9 cellular contexts compared by ENCODE assay signal in genomic region chr17:68601565-68602266, GRCh38. TPM values are rescaled to one million over a fixed set of nuclear protein-coding genes. Genes with fewer than 3 reads are reported as not detected.
DNase-seq lines count a peak whose midpoint lies in the region; ATAC-seq, FAIRE-seq and TF ChIP-seq lines count a peak whose summit lies in the region.
"Had no signal": no experiment of that assay in that cellular context is flagged by ENCODE, and none has a peak within 500 bp of the region (broad histone marks: within the 10 kb centered on the region; RNA-seq: fewer than 3 reads in every experiment).

No MANE protein-coding gene starts in this region.

- H3K9ac ChIP-seq in HepG2 (ENCODE audit: insufficient read depth, low read depth, low read length): peak overlapping the region; percentile 74; the same call in 1 of the 2 replicates

- CTCF ChIA-PET in HepG2 (lab: Yijun Ruan, JAX; ENCODE audit: low intra/inter-chr PET ratio, low total read pairs): no interaction called here

- H3K4me2 ChIP-seq in HepG2 (ENCODE audit: low read depth, low read length): peak overlapping the region; percentile 79

- H3K4me3 Mint-ChIP-seq in stimulated activated naive CD8-positive, alpha-beta T cell treated with anti-CD3 and anti-CD28 coated beads, Interleukin-15, amount 100 ng/mL, for 72 hours: peak overlapping the region; percentile 46 to 58

- H3K9me3 ChIP-seq in breast epithelium (no peaks in the 10 kb centered on the region), HepG2 (ENCODE audit: low read length) (no peaks in the 10 kb centered on the region), prostate gland (no peaks in the 10 kb centered on the region)

- no peak for FAIRE-seq in HepG2 (lab: Jason Lieb, UNC)

- DNase-seq in HFF-Myc (ENCODE audit: extremely low read depth, low read depth) (no peak), breast epithelium (ENCODE audit: low spot score in 2 of 2) (no peak), HepG2 (ENCODE audit: low spot score) (no peak), GM20000 (ENCODE audit: low spot score) (no peak), prostate gland (ENCODE audit: low spot score) (no peak)
- DNase-seq in stimulated activated naive CD8-positive, alpha-beta T cell treated with anti-CD3 and anti-CD28 coated beads, Interleukin-15, amount 100 ng/mL, for 72 hours: no peak
- DNase-seq: NCI-H1694 treated with DMSO at 0.1 percent for 48 hours had no signal

- peaks cover 3% of the 10 kb centered on the region for H3K79me2 ChIP-seq in HepG2 (ENCODE audit: insufficient read depth, low read length)

- no TSS peak for BruUV-seq in HepG2 (replicated peaks; lab: Mats Ljungman, UMichigan)

- ATAC-seq in HepG2 (no peak), HG02642 (IDR thresholded peaks at IDR 0.05; ENCODE audit: poor library complexity, unreplicated experiment) (no peak), GM18519 (IDR thresholded peaks at IDR 0.05; ENCODE audit: low FRiP score, unreplicated experiment) (no peak)
- no peak for ATAC-seq in stimulated activated naive CD8-positive, alpha-beta T cell treated with anti-CD3 and anti-CD28 coated beads, Interleukin-15, amount 100 ng/mL, for 72 hours

- WGBS in HepG2 (ENCODE audit: low lambda C conversion rate): 67% methylated on average over 6 of the region's 6 CpGs
- WGBS in prostate gland: 53% methylated on average over 6 of the region's 6 CpGs

- H3K9me3 Mint-ChIP-seq in stimulated activated naive CD8-positive, alpha-beta T cell treated with anti-CD3 and anti-CD28 coated beads, Interleukin-15, amount 100 ng/mL, for 72 hours: no peaks in the 10 kb centered on the region

- H3K4me1 Mint-ChIP-seq in stimulated activated naive CD8-positive, alpha-beta T cell treated with anti-CD3 and anti-CD28 coated beads, Interleukin-15, amount 100 ng/mL, for 72 hours: peaks cover 21% of the 10 kb centered on the region

- no peak overlapping the region for H3K27ac Mint-ChIP-seq in stimulated activated naive CD8-positive, alpha-beta T cell treated with anti-CD3 and anti-CD28 coated beads, Interleukin-15, amount 100 ng/mL, for 72 hours

- peak overlapping the region; percentile 52 for H3K4me3 ChIP-seq in HFF-Myc (replicated peaks; ENCODE audit: low read depth, low read length)
- H3K4me3 ChIP-seq in breast epithelium: peak overlapping the region; percentile 63 to 86 (median 81)
- H3K4me3 ChIP-seq in HepG2 (replicated peaks in 1 of 3; ENCODE audit: insufficient read depth in 1 of 3, low read depth in 2 of 3, low read length in 3 of 3): peak overlapping the region; percentile 60 to 79 (median 61); a peak in 3 of 6 replicates
- H3K4me3 ChIP-seq in prostate gland: peak overlapping the region in 1 of 2 donors; percentile 46

- in situ Hi-C loops in HepG2 (cut with HindIII; ENCODE audit: extremely low pct_ligation_motif_present, low pct_unique_long_range_greater_than_20kb): no loop called here

- H3K4me1 ChIP-seq in breast epithelium: no peaks in the 10 kb centered on the region
- H3K4me1 ChIP-seq in HepG2 (ENCODE audit: insufficient read depth, low read length): peaks cover 57% of the 10 kb centered on the region
- H3K4me1 ChIP-seq in prostate gland (replicated peaks): no peaks in the 10 kb centered on the region

- TF ChIP-seq CTCF in HFF-Myc (IDR thresholded peaks at IDR 0.05; ENCODE audit: low read depth, low read length, missing control alignments): no peak
- TF ChIP-seq CTCF in breast epithelium (IDR thresholded peaks at IDR 0.05): no peak
- TF ChIP-seq CTCF in HepG2 (CRISPR knock-in tag; IDR thresholded peaks at IDR 0.05): no peak
- TF ChIP-seq CTCF in GM20000 (IDR thresholded peaks at IDR 0.05; ENCODE audit: extremely low read depth, missing control alignments): no peak
- TF ChIP-seq CTCF in prostate gland (IDR thresholded peaks at IDR 0.05): no peak

- H2AFZ ChIP-seq in HepG2 (ENCODE audit: low read length): no peak overlapping the region

- POLR2A ChIA-PET in HepG2 (lab: Yijun Ruan, JAX): interaction anchor here (1.0 to 4.7 kb wide), 8 partner anchors 10 to 648 kb away, joined by 3 to 27 read pairs (median 6); no protein-coding TSS in a partner anchor

- no peaks in the 10 kb centered on the region for H4K20me1 ChIP-seq in HepG2 (ENCODE audit: insufficient read depth, low read length)

- H3K27me3 Mint-ChIP-seq in stimulated activated naive CD8-positive, alpha-beta T cell treated with anti-CD3 and anti-CD28 coated beads, Interleukin-15, amount 100 ng/mL, for 72 hours: peaks cover 66% of the 10 kb centered on the region

- no peak for TF ChIP-seq POLR2A in breast epithelium (IDR thresholded peaks at IDR 0.05)
- TF ChIP-seq POLR2A in HepG2 (IDR thresholded peaks at IDR 0.05; ENCODE audit: insufficient read depth in 1 of 2, low read depth in 2 of 2, low read length in 2 of 2): no peak
- TF ChIP-seq POLR2A in prostate gland (IDR thresholded peaks at IDR 0.05): no peak

- no peaks in the 10 kb centered on the region for H3K36me3 ChIP-seq in breast epithelium
- H3K36me3 ChIP-seq in HepG2 (replicated peaks in 1 of 2; ENCODE audit: control insufficient read depth in 1 of 2, insufficient read depth in 2 of 2, low read length in 2 of 2): no peaks in the 10 kb centered on the region
- no peaks in the 10 kb centered on the region for H3K36me3 ChIP-seq in prostate gland

- H3K27me3 ChIP-seq in breast epithelium (no peaks in the 10 kb centered on the region), HepG2 (ENCODE audit: control insufficient read depth in 1 of 2, insufficient read depth in 2 of 2, low read length in 2 of 2) (peaks cover 3 to 11% of the 10 kb centered on the region in 2 experiments; a peak in 1 of 5 replicates), prostate gland (replicated peaks; ENCODE audit: insufficient read depth) (peaks cover 10% of the 10 kb centered on the region)

- no peak for TF ChIP-seq EP300 in HepG2 (IDR thresholded peaks at IDR 0.05; ENCODE audit: low read depth in 2 of 2, low read length in 2 of 2)
- no peak for TF ChIP-seq EP300 in HepG2 (CRISPR knock-in tag; IDR thresholded peaks at IDR 0.05; ENCODE audit: borderline replicate concordance)

- H3K27ac ChIP-seq in breast epithelium (peak overlapping the region; percentile 67 to 88), HepG2 (ENCODE audit: extremely low read length, insufficient read depth, low read length) (no peak overlapping the region), prostate gland (no peak overlapping the region)

- no peak for TF ChIP-seq RAD21 in HepG2 (CRISPR knock-in tag; IDR thresholded peaks at IDR 0.05)

- intact Hi-C loops in breast epithelium (cut with DNase I; ENCODE audit: low total_unique reads): no loop called here
- intact Hi-C loops in HepG2 (cut with micrococcal nuclease; ENCODE audit: unreplicated experiment): loop anchor here (2.0 to 5.0 kb wide), 4 partner anchors 67 to 157 kb away; partner anchors contain the start of gene PRKAR1A
- intact Hi-C loops in prostate gland (cut with DNase I): loop anchor here (10.0 kb wide), 1 partner anchor 67 kb away; no protein-coding TSS in a partner anchor

TF ChIP-seq in HepG2, 621 proteins besides CTCF, POLR2A, EP300 and RAD21 (continues in another document):
- TF ChIP-seq ZNF564 (CRISPR knock-in tag; IDR thresholded peaks at IDR 0.05): 0 out of 2 replicates have a peak, but pooled peaks have one; percentile 1
- 0 out of 2 replicates have a peak, but pooled peaks have one; percentile 7 for TF ChIP-seq TARDBP (CRISPR knock-in tag; IDR thresholded peaks at IDR 0.05)
- TF ChIP-seq PATZ1 (CRISPR knock-in tag; IDR thresholded peaks at IDR 0.05): peak; percentile 5
- no peak for TF ChIP-seq JARID2 (CRISPR knock-in tag; IDR thresholded peaks at IDR 0.05; ENCODE audit: insufficient replicate concordance)
- peak; percentile 91 for TF ChIP-seq ZKSCAN1 (IDR thresholded peaks at IDR 0.05; ENCODE audit: low read length)
- TF ChIP-seq GLI4 (CRISPR knock-in tag; IDR thresholded peaks at IDR 0.05; ENCODE audit: borderline replicate concordance): no peak

RNA-seq across cellular contexts. Expression of gene FAM20A, which starts 0.5 kb away (rescaled TPM):
- 10 to 100 TPM in 2 of 3 donors, 1 to 10 TPM in 1; 6.2 to 28.8 (median 11.3) TPM for total RNA-seq in breast epithelium
- 5.0 and 9.3 TPM in 2 replicates for total RNA-seq in HepG2 (2016; rRNA removed; fragmentation: Illumina TruSeq; extraction: Trizol)
- total RNA-seq in HepG2 (2016; cell fraction: cytosol; rRNA removed; fragmentation: Illumina TruSeq; extraction: Trizol; ENCODE audit: low read depth): 4.7 and 5.8 TPM in 2 replicates
- total RNA-seq in HepG2 (2016; cell fraction: insoluble cytoplasmic fraction; rRNA removed; fragmentation: Illumina TruSeq; extraction: Trizol): 5.3 and 8.6 TPM in 2 replicates
- 7.1 and 8.8 TPM in 2 replicates for total RNA-seq in HepG2 (2016; cell fraction: membrane; rRNA removed; fragmentation: Illumina TruSeq; extraction: Trizol)
- 13.0 and 14.7 TPM in 2 replicates for total RNA-seq in HepG2 (2016; cell fraction: nucleus; rRNA removed; fragmentation: Illumina TruSeq; extraction: Trizol)
- polyA plus RNA-seq in HepG2 (2011; rRNA removed): 20.7 and 39.3 TPM in 2 replicates
- polyA plus RNA-seq in HepG2 (2011; cell fraction: cytosol; rRNA removed): 9.9 and 13.9 TPM in 2 replicates
- 83.2 and 124 TPM in 2 replicates for polyA plus RNA-seq in HepG2 (2011; cell fraction: nucleus; rRNA removed)
- polyA plus RNA-seq in HepG2 (2012): 26.8 and 56.7 TPM in 2 replicates
- 6.1 and 7.0 TPM in 2 replicates for polyA plus RNA-seq in HepG2 (2016; cell fraction: cytosol; fragmentation: Illumina TruSeq; extraction: Trizol; ENCODE audit: low read depth)
- polyA plus RNA-seq in HepG2 (2016; cell fraction: insoluble cytoplasmic fraction; fragmentation: Illumina TruSeq; extraction: Trizol; ENCODE audit: low read depth): 7.0 and 9.7 TPM in 2 replicates
- 8.2 and 9.0 TPM in 2 replicates for polyA plus RNA-seq in HepG2 (2016; cell fraction: membrane; fragmentation: Illumina TruSeq; extraction: Trizol; ENCODE audit: low read depth)
- polyA plus RNA-seq in HepG2 (2016; cell fraction: nucleus; fragmentation: Illumina TruSeq; extraction: Trizol; ENCODE audit: insufficient read depth, low read depth): 32.0 and 32.1 TPM in 2 replicates
- 13.8 TPM in 1 of 2 replicates, not detected in the other for polyA minus RNA-seq in HepG2 (2011; rRNA and poly(A)+ RNA removed; ENCODE audit: low replicate concordance)
- polyA minus RNA-seq in HepG2 (2011; cell fraction: cytosol; rRNA and poly(A)+ RNA removed): 5.8 and 15.1 TPM in 2 replicates
- polyA minus RNA-seq in HepG2 (2011; cell fraction: nucleus; rRNA and poly(A)+ RNA removed): 26.8 and 40.7 TPM in 2 replicates
- 10 to 100 TPM in 1 of 2 donors, under 1 TPM in 1; 0.14 to 47.7 TPM for total RNA-seq in prostate gland

Comparison
In these comparisons a context has a peak if more than half of its experiments do, and no peak if none do; other contexts are left out.
1. H3K27ac ChIP-seq: peak in breast epithelium (2 of 2); none in HepG2 (single experiment) and prostate gland (0 of 2).